In genomic region chr1:38563985-38564735, GRCh38 we compare ENCODE assay signal across 22 cellular contexts.
DNase-seq lines count a peak whose midpoint lies in the region; ATAC-seq, FAIRE-seq and TF ChIP-seq lines count a peak whose summit lies in the region.
"Had no signal": no experiment of that assay in that cellular context is flagged by ENCODE, and none has a peak within 500 bp of the region (broad histone marks: within the 10 kb centered on the region; RNA-seq: fewer than 3 reads in every experiment).

No MANE protein-coding gene starts in this region.

- ATAC-seq in activated naive CD8-positive, alpha-beta T cell treated with anti-CD3 and anti-CD28 coated beads, Interleukin-2, amount 10 ng/mL, durations not matched to agents 7 days and 5 days (ENCODE audit: low read depth), result no peak
- no peak for ATAC-seq in GM19328 (IDR thresholded peaks at IDR 0.05; ENCODE audit: unreplicated experiment)

- peaks cover 2% of the 10 kb centered on the region for H3K27me3 ChIP-seq in bronchial epithelial cell (ENCODE audit: control insufficient read depth, insufficient read depth, low read length)

- H3K9me3 Mint-ChIP-seq in activated CD4-positive, alpha-beta T cell treated with anti-CD3 and anti-CD28 coated beads, Interleukin-2, amount 10 ng/mL, durations not matched to agents 24 days and 14 days, result no peaks in the 10 kb centered on the region
- no peaks in the 10 kb centered on the region for H3K9me3 Mint-ChIP-seq in activated naive CD8-positive, alpha-beta T cell treated with anti-CD3 and anti-CD28 coated beads, Interleukin-2, amount 10 ng/mL, durations not matched to agents 7 days and 5 days
- no peaks in the 10 kb centered on the region for H3K9me3 Mint-ChIP-seq in activated naive CD8-positive, alpha-beta T cell treated with anti-CD3 and anti-CD28 coated beads for 36 hours
- H3K9me3 Mint-ChIP-seq: CD8-positive, alpha-beta memory T cell; H9 had no signal

- H3K36me3 Mint-ChIP-seq in activated CD4-positive, alpha-beta T cell treated with anti-CD3 and anti-CD28 coated beads, Interleukin-2, amount 10 ng/mL, durations not matched to agents 24 days and 14 days (ENCODE audit: low read depth), result peaks cover 4% of the 10 kb centered on the region
- no peaks in the 10 kb centered on the region for H3K36me3 Mint-ChIP-seq in activated naive CD8-positive, alpha-beta T cell treated with anti-CD3 and anti-CD28 coated beads, Interleukin-2, amount 10 ng/mL, durations not matched to agents 7 days and 5 days
- peaks cover 1% of the 10 kb centered on the region for H3K36me3 Mint-ChIP-seq in activated naive CD8-positive, alpha-beta T cell treated with anti-CD3 and anti-CD28 coated beads for 36 hours
- H3K36me3 Mint-ChIP-seq: CD8-positive, alpha-beta memory T cell had no signal

- peak; percentile 75 for DNase-seq in activated CD4-positive, alpha-beta T cell treated with anti-CD3 and anti-CD28 coated beads, Interleukin-2, amount 10 ng/mL, durations not matched to agents 24 days and 14 days
- no peak for DNase-seq in activated CD4-positive, alpha-beta T cell treated with anti-CD3 and anti-CD28 coated beads for 48 hours
- no peak for DNase-seq in activated naive CD8-positive, alpha-beta T cell treated with anti-CD3 and anti-CD28 coated beads, Interleukin-2, amount 10 ng/mL, durations not matched to agents 7 days and 5 days
- DNase-seq in activated naive CD8-positive, alpha-beta T cell treated with anti-CD3 and anti-CD28 coated beads for 36 hours, result no peak
- DNase-seq in bronchial epithelial cell (ENCODE audit: low read depth), result no peak
- DNase-seq in HT-29 (ENCODE audit: low spot score), result no peak
- DNase-seq: 8988T; CD8-positive, alpha-beta memory T cell; H9; IMR-90; NCI-H1105; NCI-H146; NCI-H2029; NCI-H226; NCI-H510A treated with DMSO at 0.1 percent for 48 hours; NCI-H748 treated with DMSO at 0.1 percent for 48 hours; PC-9; RPMI8226; SIG-M5; SK-N-SH had no signal

- no peak for TF ChIP-seq CTCF in bronchial epithelial cell (IDR thresholded peaks at IDR 0.05; ENCODE audit: insufficient read depth, low read length, severe bottlenecking)

- H3K4me3 Mint-ChIP-seq in activated CD4-positive, alpha-beta T cell treated with anti-CD3 and anti-CD28 coated beads, Interleukin-2, amount 10 ng/mL, durations not matched to agents 24 days and 14 days, result peak overlapping the region; percentile 63
- peak overlapping the region; percentile 39 for H3K4me3 Mint-ChIP-seq in activated naive CD8-positive, alpha-beta T cell treated with anti-CD3 and anti-CD28 coated beads, Interleukin-2, amount 10 ng/mL, durations not matched to agents 7 days and 5 days
- H3K4me3 Mint-ChIP-seq in activated naive CD8-positive, alpha-beta T cell treated with anti-CD3 and anti-CD28 coated beads for 36 hours, result no peak overlapping the region
- H3K4me3 Mint-ChIP-seq: CD8-positive, alpha-beta memory T cell; H9 had no signal

- peaks cover 44% of the 10 kb centered on the region for H3K27me3 Mint-ChIP-seq in activated CD4-positive, alpha-beta T cell treated with anti-CD3 and anti-CD28 coated beads, Interleukin-2, amount 10 ng/mL, durations not matched to agents 24 days and 14 days
- peaks cover 61% of the 10 kb centered on the region for H3K27me3 Mint-ChIP-seq in activated naive CD8-positive, alpha-beta T cell treated with anti-CD3 and anti-CD28 coated beads, Interleukin-2, amount 10 ng/mL, durations not matched to agents 7 days and 5 days
- H3K27me3 Mint-ChIP-seq in activated naive CD8-positive, alpha-beta T cell treated with anti-CD3 and anti-CD28 coated beads for 36 hours, result peaks cover 48% of the 10 kb centered on the region

- peak; percentile 88 for FAIRE-seq in bronchial epithelial cell (lab: Jason Lieb, UNC)
- FAIRE-seq: G401.6 had no signal

- POLR2A ChIA-PET in activated naive CD8-positive, alpha-beta T cell treated with anti-CD3 and anti-CD28 coated beads, Interleukin-2, amount 10 ng/mL, durations not matched to agents 7 days and 5 days (lab: Charles Lee), result no interaction called here

- H3K4me1 Mint-ChIP-seq in activated CD4-positive, alpha-beta T cell treated with anti-CD3 and anti-CD28 coated beads, Interleukin-2, amount 10 ng/mL, durations not matched to agents 24 days and 14 days, result peaks cover 44% of the 10 kb centered on the region
- peaks cover 37% of the 10 kb centered on the region for H3K4me1 Mint-ChIP-seq in activated naive CD8-positive, alpha-beta T cell treated with anti-CD3 and anti-CD28 coated beads, Interleukin-2, amount 10 ng/mL, durations not matched to agents 7 days and 5 days
- H3K4me1 Mint-ChIP-seq in activated naive CD8-positive, alpha-beta T cell treated with anti-CD3 and anti-CD28 coated beads for 36 hours, result peaks cover 37% of the 10 kb centered on the region

- H3K27ac Mint-ChIP-seq in activated CD4-positive, alpha-beta T cell treated with anti-CD3 and anti-CD28 coated beads, Interleukin-2, amount 10 ng/mL, durations not matched to agents 24 days and 14 days, result peak overlapping the region; percentile 4
- no peak overlapping the region for H3K27ac Mint-ChIP-seq in activated naive CD8-positive, alpha-beta T cell treated with anti-CD3 and anti-CD28 coated beads, Interleukin-2, amount 10 ng/mL, durations not matched to agents 7 days and 5 days
- H3K27ac Mint-ChIP-seq in activated naive CD8-positive, alpha-beta T cell treated with anti-CD3 and anti-CD28 coated beads for 36 hours, result no peak overlapping the region

- no peaks in the 10 kb centered on the region for H3K36me3 ChIP-seq in bronchial epithelial cell (ENCODE audit: control insufficient read depth, insufficient read depth, low read length)

- H3K4me3 ChIP-seq in bronchial epithelial cell (ENCODE audit: low read depth, low read length), result no peak overlapping the region
- H3K4me3 ChIP-seq: PC-9 had no signal

- intact Hi-C loops in activated CD4-positive, alpha-beta T cell treated with anti-CD3 and anti-CD28 coated beads, Interleukin-2, amount 10 ng/mL, durations not matched to agents 24 days and 14 days (cut with micrococcal nuclease), result no loop called here
